ENCODE assay signal across 8 cellular contexts in the genomic region with DNA sequence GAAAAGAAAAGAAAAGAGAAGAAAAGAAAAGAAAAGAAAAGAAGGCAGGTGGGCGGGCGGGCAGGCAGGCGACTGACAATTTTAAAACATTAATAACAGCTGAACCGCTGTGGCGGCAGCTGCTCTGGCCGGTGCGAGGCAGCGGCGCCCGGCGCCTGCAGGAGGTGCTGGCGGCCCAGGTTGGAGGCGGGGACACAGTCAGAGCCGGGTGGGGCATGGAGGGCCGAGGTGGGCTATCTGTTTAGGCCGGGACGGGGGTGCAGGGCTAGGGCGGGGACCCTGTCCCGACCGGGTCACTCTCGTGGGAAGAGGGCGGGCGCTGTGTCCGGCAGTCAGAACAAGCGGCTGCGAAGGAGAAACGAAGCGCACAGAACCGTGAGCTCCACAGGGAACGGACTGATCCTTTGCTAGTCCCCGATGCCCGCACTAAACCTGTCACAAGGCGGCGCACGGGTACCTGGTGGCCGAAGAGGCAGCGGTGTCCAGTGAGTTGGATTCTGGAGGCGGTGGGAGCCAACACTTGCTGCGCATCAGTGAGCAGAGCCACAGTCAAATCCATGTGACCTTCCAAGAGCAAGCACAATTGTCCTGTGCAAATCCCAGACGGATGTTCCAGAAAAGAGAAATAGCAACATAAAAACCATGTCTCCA. TPM values are rescaled to one million over a fixed set of nuclear protein-coding genes. Genes with fewer than 3 reads are reported as not detected.
DNase-seq lines count a peak whose midpoint lies in the region; ATAC-seq and TF ChIP-seq lines count a peak whose summit lies in the region.

No MANE protein-coding gene starts in this region.

- WGBS in gastroesophageal sphincter (ENCODE audit: low coverage in 1 of 2), 2 donors: 0% methylated on average over 19 to 25 of the region's 40 CpGs

- no peaks in the 10 kb centered on the region for H3K36me3 Mint-ChIP-seq in activated naive CD4-positive, alpha-beta T cell treated with anti-CD3 and anti-CD28 coated beads, Interleukin-2, amount 10 ng/mL, durations not matched to agents 7 days and 5 days
- no peaks in the 10 kb centered on the region for H3K36me3 Mint-ChIP-seq in neural progenitor cell

- no peak for TF ChIP-seq POLR2A in gastroesophageal sphincter (IDR thresholded peaks at IDR 0.05)

- H3K9me2 ChIP-seq in Karpas-422 (replicated peaks; ENCODE audit: insufficient read depth, low read length): no peaks in the 10 kb centered on the region

- POLR2A ChIA-PET in RWPE1 (lab: Yijun Ruan, JAX; ENCODE audit: low non-redundant PET): no interaction called here

- H3K4me2 ChIP-seq in Karpas-422 (ENCODE audit: low read depth, low read length, poor library complexity, severe bottlenecking): peak overlapping the region; percentile 60
- peak overlapping the region; percentile 62 for H3K4me2 ChIP-seq in neural progenitor cell

- H3K4me1 ChIP-seq in ES-I3 (ENCODE audit: insufficient read depth, low read length) (no peaks in the 10 kb centered on the region), Karpas-422 (ENCODE audit: low read length) (peaks cover 9% of the 10 kb centered on the region), gastroesophageal sphincter (peaks cover 0 to 12% (median 0%) of the 10 kb centered on the region in 3 donors), neural progenitor cell (no peaks in the 10 kb centered on the region), thoracic aorta (ENCODE audit: control insufficient read depth in 1 of 2, low read depth in 2 of 2) (peaks cover 0 to 5% of the 10 kb centered on the region in 2 donors)

- H3K27ac ChIP-seq in Karpas-422 (ENCODE audit: low read length) (no peak overlapping the region), RWPE1 (no peak overlapping the region), gastroesophageal sphincter (peak overlapping the region in 3 of 4 donors; percentile 53 to 81 (median 77)), neural progenitor cell (no peak overlapping the region), thoracic aorta (no peak overlapping the region)

- ATAC-seq in gastroesophageal sphincter: peak; percentile 98
- ATAC-seq in thoracic aorta (ENCODE audit: insufficient number of reproducible peaks, low FRiP score, low read depth): no peak

- peak overlapping the region; percentile 14 for H3K4me3 Mint-ChIP-seq in activated naive CD4-positive, alpha-beta T cell treated with anti-CD3 and anti-CD28 coated beads, Interleukin-2, amount 10 ng/mL, durations not matched to agents 7 days and 5 days
- peak overlapping the region; percentile 85 for H3K4me3 Mint-ChIP-seq in neural progenitor cell

- H3K9ac ChIP-seq in ES-I3 (ENCODE audit: low read depth, low read length) (peak overlapping the region; percentile 48; the same call in 1 of the 2 replicates), Karpas-422 (ENCODE audit: low read length) (peak overlapping the region; percentile 40), neural progenitor cell (no peak overlapping the region)

- H4K20me1 ChIP-seq in Karpas-422 (ENCODE audit: insufficient read depth, low read depth, low read length): no peaks in the 10 kb centered on the region
- no peaks in the 10 kb centered on the region for H4K20me1 ChIP-seq in neural progenitor cell (ENCODE audit: low read depth)

- H3K4me3 ChIP-seq in Karpas-422 (ENCODE audit: low read length) (peak overlapping the region; percentile 60), gastroesophageal sphincter (peak overlapping the region; percentile 34 to 55), neural progenitor cell (peak overlapping the region; percentile 75), thoracic aorta (peak overlapping the region; percentile 83)

- DNase-seq in H4 (ENCODE audit: low spot score): peak; percentile 68
- DNase-seq in Karpas-422: peak; percentile 79
- peak; percentile 82 for DNase-seq in RWPE1 (ENCODE audit: low spot score)
- peak; percentile 57 for DNase-seq in activated naive CD4-positive, alpha-beta T cell treated with anti-CD3 and anti-CD28 coated beads, Interleukin-2, amount 10 ng/mL, durations not matched to agents 7 days and 5 days
- peak; percentile 91 for DNase-seq in neural progenitor cell (ENCODE audit: low spot score)
- peak; percentile 12 for DNase-seq in thoracic aorta (ENCODE audit: low spot score)

- H3K9me3 ChIP-seq in ES-I3 (ENCODE audit: control insufficient read depth, insufficient read depth, low read length): no peaks in the 10 kb centered on the region; the same call in 1 of the 2 replicates
- no peaks in the 10 kb centered on the region for H3K9me3 ChIP-seq in Karpas-422 (ENCODE audit: low read length)
- H3K9me3 ChIP-seq in gastroesophageal sphincter: no peaks in the 10 kb centered on the region
- no peaks in the 10 kb centered on the region for H3K9me3 ChIP-seq in neural progenitor cell (ENCODE audit: low read depth)
- no peaks in the 10 kb centered on the region for H3K9me3 ChIP-seq in thoracic aorta

- no peaks in the 10 kb centered on the region for H3K27me3 ChIP-seq in Karpas-422 (ENCODE audit: low read length)
- H3K27me3 ChIP-seq in gastroesophageal sphincter: no peaks in the 10 kb centered on the region
- H3K27me3 ChIP-seq in neural progenitor cell: no peaks in the 10 kb centered on the region
- no peaks in the 10 kb centered on the region for H3K27me3 ChIP-seq in thoracic aorta (replicated peaks; ENCODE audit: insufficient read depth)

- no peaks in the 10 kb centered on the region for H3K79me2 ChIP-seq in Karpas-422 (ENCODE audit: low read length)
- no peaks in the 10 kb centered on the region for H3K79me2 ChIP-seq in neural progenitor cell (ENCODE audit: low read depth)

- peak overlapping the region; percentile 57; the same call in 1 of the 2 replicates for H2AFZ ChIP-seq in Karpas-422 (ENCODE audit: low read length)
- H2AFZ ChIP-seq in neural progenitor cell (replicated peaks): peak overlapping the region; percentile 97

- H3K36me3 ChIP-seq in ES-I3 (ENCODE audit: insufficient read depth, low read length) (no peaks in the 10 kb centered on the region), Karpas-422 (ENCODE audit: insufficient read depth, low read length) (no peaks in the 10 kb centered on the region), gastroesophageal sphincter (no peaks in the 10 kb centered on the region), neural progenitor cell (no peaks in the 10 kb centered on the region), thoracic aorta (no peaks in the 10 kb centered on the region)

- no peaks in the 10 kb centered on the region for H3K9me3 Mint-ChIP-seq in activated naive CD4-positive, alpha-beta T cell treated with anti-CD3 and anti-CD28 coated beads, Interleukin-2, amount 10 ng/mL, durations not matched to agents 7 days and 5 days
- peaks cover 24% of the 10 kb centered on the region for H3K9me3 Mint-ChIP-seq in neural progenitor cell

- TF ChIP-seq CTCF in RWPE1 (conservative IDR thresholded peaks at IDR 0.05; ENCODE audit: low read depth) (peak; percentile 99), gastroesophageal sphincter (IDR thresholded peaks at IDR 0.05) (peak; percentile 39 to 75 (median 51)), neural progenitor cell (IDR thresholded peaks at IDR 0.05) (peak; percentile 67), thoracic aorta (IDR thresholded peaks at IDR 0.05) (peak; percentile 49)

- H3K27ac Mint-ChIP-seq in activated naive CD4-positive, alpha-beta T cell treated with anti-CD3 and anti-CD28 coated beads, Interleukin-2, amount 10 ng/mL, durations not matched to agents 7 days and 5 days: no peak overlapping the region
- no peak overlapping the region for H3K27ac Mint-ChIP-seq in neural progenitor cell

- peaks cover 45% of the 10 kb centered on the region for H3K27me3 Mint-ChIP-seq in activated naive CD4-positive, alpha-beta T cell treated with anti-CD3 and anti-CD28 coated beads, Interleukin-2, amount 10 ng/mL, durations not matched to agents 7 days and 5 days
- H3K27me3 Mint-ChIP-seq in neural progenitor cell (ENCODE audit: insufficient read depth, low read depth): no peaks in the 10 kb centered on the region

- no peaks in the 10 kb centered on the region for H3F3A ChIP-seq in neural progenitor cell (ENCODE audit: low read depth)

- peaks cover 5% of the 10 kb centered on the region for H3K4me1 Mint-ChIP-seq in activated naive CD4-positive, alpha-beta T cell treated with anti-CD3 and anti-CD28 coated beads, Interleukin-2, amount 10 ng/mL, durations not matched to agents 7 days and 5 days
- H3K4me1 Mint-ChIP-seq in neural progenitor cell: peaks cover 4% of the 10 kb centered on the region

- TF ChIP-seq EP300 in gastroesophageal sphincter (IDR thresholded peaks at IDR 0.05): no peak

- CTCF ChIA-PET in RWPE1 (lab: Yijun Ruan, JAX): interaction anchor here (0.5 to 2.6 kb wide), 29 partner anchors 8 to 1647 kb away, joined by 3 to 19 read pairs (median 4); a partner anchor contains a TSS
- CTCF ChIA-PET in activated naive CD4-positive, alpha-beta T cell treated with anti-CD3 and anti-CD28 coated beads, Interleukin-2, amount 10 ng/mL, durations not matched to agents 7 days and 5 days (lab: Charles Lee): interaction anchor here (0.9 to 2.2 kb wide), 7 partner anchors 10 to 88 kb away, joined by 3 to 14 read pairs (median 3); no protein-coding TSS in a partner anchor

RNA-seq across cellular contexts. Expression of a gene that starts 13.6 kb away (rescaled TPM):
- not detected in 2 replicates for total RNA-seq in H4 (2014; rRNA removed; shearing (Covaris generic))
- not detected in 2 replicates for total RNA-seq in Karpas-422 (2014; rRNA removed; shearing (Covaris generic); ENCODE audit: low replicate concordance)
- not detected for total RNA-seq in gastroesophageal sphincter
- total RNA-seq in neural progenitor cell (ENCODE audit: low replicate concordance): not detected in 2 replicates
- not detected for total RNA-seq in thoracic aorta

RNA-seq across cellular contexts. Expression of a gene that starts 50.5 kb away (rescaled TPM):
- total RNA-seq in H4 (2014; rRNA removed; shearing (Covaris generic)): 10.0 and 13.6 TPM in 2 replicates
- total RNA-seq in Karpas-422 (2014; rRNA removed; shearing (Covaris generic); ENCODE audit: low replicate concordance): 15.3 and 15.5 TPM in 2 replicates
- total RNA-seq in gastroesophageal sphincter: 10 to 100 TPM; 19.0 to 21.9 (median 20.5) TPM
- 25.9 and 40.2 TPM in 2 replicates for total RNA-seq in neural progenitor cell (ENCODE audit: low replicate concordance)
- 10 to 100 TPM; 20.4 to 28.2 TPM for total RNA-seq in thoracic aorta

RNA-seq across cellular contexts. Expression of a gene that starts 50.8 kb away (rescaled TPM):
- 18.6 and 23.4 TPM in 2 replicates for total RNA-seq in H4 (2014; rRNA removed; shearing (Covaris generic))
- total RNA-seq in Karpas-422 (2014; rRNA removed; shearing (Covaris generic); ENCODE audit: low replicate concordance): 8.2 and 16.3 TPM in 2 replicates
- 10 to 100 TPM; 11.3 to 14.8 (median 13.4) TPM for total RNA-seq in gastroesophageal sphincter
- total RNA-seq in neural progenitor cell (ENCODE audit: low replicate concordance): 28.2 and 42.7 TPM in 2 replicates
- 10 to 100 TPM in 1 of 2 donors, 1 to 10 TPM in 1; 9.5 to 16.3 TPM for total RNA-seq in thoracic aorta

Comparison
In these comparisons a context has a peak if more than half of its experiments do, and no peak if none do; other contexts are left out.
1. DNase-seq: peak in every context shown above with its lines; median percentile 91 in neural progenitor cell; 82 in RWPE1; 79 in Karpas-422; 68 in H4; 57 in activated naive CD4-positive, alpha-beta T cell treated with anti-CD3 and anti-CD28 coated beads, Interleukin-2, amount 10 ng/mL, durations not matched to agents 7 days and 5 days; 12 in thoracic aorta.
2. H3K27ac ChIP-seq: peak in gastroesophageal sphincter (3 of 4); none in Karpas-422 (single experiment), RWPE1 (single experiment), neural progenitor cell (single experiment) and thoracic aorta (0 of 2).
3. CTCF ChIP-seq: peak in every context shown above with its lines; median percentile 99 in RWPE1; 67 in neural progenitor cell; 51 in gastroesophageal sphincter; 49 in thoracic aorta.
4. Peak in every context shown above with its lines, with median percentiles within 50 percentile points of each other: H3K4me3 ChIP-seq.